Comparison of ENCODE assay signal across 13 cellular contexts in the genomic region with DNA sequence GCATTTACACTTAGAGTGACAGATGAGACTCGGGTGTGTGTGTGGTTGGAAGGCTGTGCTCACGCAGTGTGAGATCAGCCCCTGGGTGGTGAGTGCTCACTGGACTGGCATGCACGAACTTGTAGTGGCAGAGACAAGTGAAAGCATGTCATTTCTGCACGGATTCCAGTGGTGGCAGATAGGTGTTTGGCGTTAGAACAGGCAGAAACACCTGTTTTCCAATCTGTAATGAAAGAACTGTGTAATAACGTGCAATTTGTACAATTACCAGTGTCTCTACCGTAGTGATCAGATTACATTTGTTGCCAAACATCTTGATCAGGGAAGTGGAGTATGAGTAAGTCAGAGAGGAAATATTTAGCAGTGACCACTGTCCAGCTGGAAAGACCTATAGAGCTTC. TPM values are rescaled to one million over a fixed set of nuclear protein-coding genes. Genes with fewer than 3 reads are reported as not detected.
DNase-seq lines count a peak whose midpoint lies in the region; ATAC-seq and TF ChIP-seq lines count a peak whose summit lies in the region.
"Had no signal": no experiment of that assay in that cellular context is flagged by ENCODE, and none has a peak within 500 bp of the region (broad histone marks: within the 10 kb centered on the region; RNA-seq: fewer than 3 reads in every experiment).

No MANE protein-coding gene starts in this region.

- CTCF ChIA-PET in RWPE1 (lab: Yijun Ruan, JAX), result no interaction called here

- no peak overlapping the region for H3K9ac ChIP-seq in skeletal muscle satellite cell (ENCODE audit: low read depth, low read length)

- POLR2A ChIA-PET in RWPE1 (lab: Yijun Ruan, JAX; ENCODE audit: low non-redundant PET), result no interaction called here

- no peaks in the 10 kb centered on the region for H3K27me3 ChIP-seq in skeletal muscle satellite cell (ENCODE audit: control insufficient read depth, insufficient read depth, low read length)
- H3K27me3 ChIP-seq: Peyer's patch had no signal

- no peaks in the 10 kb centered on the region for H3K9me3 Mint-ChIP-seq in activated naive CD4-positive, alpha-beta T cell treated with anti-CD3 and anti-CD28 coated beads, Interleukin-2, amount 50 U/mL, for 72 hours
- H3K9me3 Mint-ChIP-seq: immature natural killer cell, naive B cell had no signal

- peak overlapping the region; percentile 74 for H3K4me2 ChIP-seq in skeletal muscle satellite cell (ENCODE audit: low read length)

- H3K4me1 ChIP-seq in skeletal muscle satellite cell (ENCODE audit: control insufficient read depth, insufficient read depth, low read length), result peaks cover 16% of the 10 kb centered on the region

- no peak overlapping the region for H3K4me3 ChIP-seq in fibroblast of mammary gland (ENCODE audit: control insufficient read depth, low read depth, low read length)
- peak overlapping the region; percentile 10 for H3K4me3 ChIP-seq in skeletal muscle satellite cell (ENCODE audit: low read length)
- H3K4me3 ChIP-seq: Peyer's patch had no signal

- peak overlapping the region; percentile 22 to 37 for H3K27ac Mint-ChIP-seq in activated naive CD4-positive, alpha-beta T cell treated with anti-CD3 and anti-CD28 coated beads, Interleukin-2, amount 50 U/mL, for 72 hours

- peaks cover 10% of the 10 kb centered on the region for H3K36me3 ChIP-seq in skeletal muscle satellite cell (ENCODE audit: insufficient read depth, low read length)

- H3K9me3 ChIP-seq in skeletal muscle satellite cell (replicated peaks; ENCODE audit: low read length), result no peaks in the 10 kb centered on the region
- H3K9me3 ChIP-seq: Peyer's patch had no signal

- peak overlapping the region; percentile 72 for H3K27ac ChIP-seq in RWPE1
- H3K27ac ChIP-seq: Peyer's patch had no signal

- DNase-seq in activated naive CD4-positive, alpha-beta T cell treated with anti-CD3 and anti-CD28 coated beads, Interleukin-2, amount 50 U/mL, for 72 hours (ENCODE audit: low spot score in 2 of 2), result no peak
- DNase-seq in activated naive CD4-positive, alpha-beta T cell treated with anti-CD3 and anti-CD28 coated beads, Interleukin-2, amount 50 U/mL, for 16 hours, result no peak
- DNase-seq in RWPE1 (ENCODE audit: low spot score) (peak; percentile 87), fibroblast of mammary gland (ENCODE audit: low read depth) (peak; percentile 57), hypothalamus (lab: John Stamatoyannopoulos, UW) (no peak)
- DNase-seq: amniotic stem cell, immature natural killer cell, naive B cell, NCI-H2227 treated with DMSO at 0.1 percent for 48 hours, Peyer's patch had no signal

- TF ChIP-seq CTCF in RWPE1 (conservative IDR thresholded peaks at IDR 0.05; ENCODE audit: low read depth) (no peak), fibroblast of mammary gland (conservative IDR thresholded peaks at IDR 0.05; ENCODE audit: control insufficient read depth, insufficient read depth, low read depth, low read length) (no peak)

- no peak for ATAC-seq in activated naive CD4-positive, alpha-beta T cell treated with anti-CD3 and anti-CD28 coated beads, Interleukin-2, amount 50 U/mL, for 72 hours
- no peak for ATAC-seq in GM19395 (IDR thresholded peaks at IDR 0.05; ENCODE audit: unreplicated experiment)
- no peak for ATAC-seq in GM21786 (IDR thresholded peaks at IDR 0.05; ENCODE audit: unreplicated experiment)

- no peaks in the 10 kb centered on the region for H3K36me3 Mint-ChIP-seq in activated naive CD4-positive, alpha-beta T cell treated with anti-CD3 and anti-CD28 coated beads, Interleukin-2, amount 50 U/mL, for 72 hours

RNA-seq across cellular contexts. Expression of a gene that starts 8.2 kb away (rescaled TPM):
- 10 to 100 TPM; 43.5 to 68.6 TPM for total RNA-seq in activated naive CD4-positive, alpha-beta T cell treated with anti-CD3 and anti-CD28 coated beads, Interleukin-2, amount 50 U/mL, for 72 hours
- 99.1 and 109 TPM in 2 replicates for total RNA-seq in skeletal muscle satellite cell (2012; rRNA removed)

RNA-seq across cellular contexts. Expression of a gene that starts 58.7 kb away (rescaled TPM):
- under 1 TPM in 1 of 2 donors, not detected in 1; 0.95 TPM for total RNA-seq in activated naive CD4-positive, alpha-beta T cell treated with anti-CD3 and anti-CD28 coated beads, Interleukin-2, amount 50 U/mL, for 72 hours
- 1.7 and 3.8 TPM in 2 replicates for total RNA-seq in skeletal muscle satellite cell (2012; rRNA removed)

Comparison
In these comparisons a context has a peak if more than half of its experiments do, and no peak if none do; other contexts are left out.
1. DNase-seq: peak in RWPE1 (single experiment) and fibroblast of mammary gland (single experiment); none in activated naive CD4-positive, alpha-beta T cell treated with anti-CD3 and anti-CD28 coated beads, Interleukin-2, amount 50 U/mL, for 72 hours (0 of 2), activated naive CD4-positive, alpha-beta T cell treated with anti-CD3 and anti-CD28 coated beads, Interleukin-2, amount 50 U/mL, for 16 hours (single experiment) and hypothalamus (0 of 51).